In genomic region chr19:46878613-46879375, GRCh38 we compare ENCODE assay signal across 12 cellular contexts. TPM values are rescaled to one million over a fixed set of nuclear protein-coding genes. Genes with fewer than 3 reads are reported as not detected.
DNase-seq lines count a peak whose midpoint lies in the region; ATAC-seq and TF ChIP-seq lines count a peak whose summit lies in the region.
"Had no signal": no experiment of that assay in that cellular context is flagged by ENCODE, and none has a peak within 500 bp of the region (broad histone marks: within the 10 kb centered on the region; RNA-seq: fewer than 3 reads in every experiment).

No MANE protein-coding gene starts in this region.

- peaks cover 8 to 14% of the 10 kb centered on the region in 2 donors for H3K4me1 Mint-ChIP-seq in immature natural killer cell
- H3K4me1 Mint-ChIP-seq in activated naive CD4-positive, alpha-beta T cell treated with anti-CD3 and anti-CD28 coated beads for 36 hours (ENCODE audit: low read depth): peaks cover 2% of the 10 kb centered on the region

- no peaks in the 10 kb centered on the region for H3K9me3 Mint-ChIP-seq in immature natural killer cell
- no peaks in the 10 kb centered on the region for H3K9me3 Mint-ChIP-seq in activated naive CD4-positive, alpha-beta T cell treated with anti-CD3 and anti-CD28 coated beads for 36 hours

- no peak overlapping the region for H2AFZ ChIP-seq in MM.1S (ENCODE audit: low read length)

- CTCF ChIA-PET in activated naive CD4-positive, alpha-beta T cell treated with anti-CD3 and anti-CD28 coated beads for 36 hours (lab: Charles Lee): no interaction called here

- no peaks in the 10 kb centered on the region for H3K4me1 ChIP-seq in MM.1S (ENCODE audit: low read length)

- H4K20me1 ChIP-seq in MM.1S (ENCODE audit: insufficient read depth, low read length): no peaks in the 10 kb centered on the region

- H3K9me3 ChIP-seq in MM.1S (replicated peaks; ENCODE audit: insufficient read depth, low read length): no peaks in the 10 kb centered on the region
- H3K9me3 ChIP-seq: Caco-2 had no signal

- no peak overlapping the region for H3K4me2 ChIP-seq in MM.1S (ENCODE audit: low read depth, low read length)

- H3F3A ChIP-seq in MM.1S (ENCODE audit: insufficient read depth, low read length): no peaks in the 10 kb centered on the region

- no peak overlapping the region for H3K9ac ChIP-seq in MM.1S (ENCODE audit: low read length)

- ATAC-seq in GM19035 (IDR thresholded peaks at IDR 0.05; ENCODE audit: unreplicated experiment): no peak

- TF ChIP-seq CTCF in HFF-Myc (IDR thresholded peaks at IDR 0.05; ENCODE audit: low read depth, low read length, missing control alignments) (no peak), kidney epithelial cell (IDR thresholded peaks at IDR 0.05; ENCODE audit: insufficient read depth, low read length, poor library complexity, severe bottlenecking) (no peak), MM.1S (IDR thresholded peaks at IDR 0.05; ENCODE audit: low read length) (no peak)

- no peak overlapping the region for H3K4me3 Mint-ChIP-seq in immature natural killer cell
- H3K4me3 Mint-ChIP-seq in activated naive CD4-positive, alpha-beta T cell treated with anti-CD3 and anti-CD28 coated beads for 36 hours: no peak overlapping the region

- H3K27ac Mint-ChIP-seq in immature natural killer cell: no peak overlapping the region
- H3K27ac Mint-ChIP-seq in activated naive CD4-positive, alpha-beta T cell treated with anti-CD3 and anti-CD28 coated beads for 36 hours: no peak overlapping the region

- H3K4me3 ChIP-seq in HFF-Myc (replicated peaks; ENCODE audit: low read depth, low read length) (no peak overlapping the region), kidney epithelial cell (ENCODE audit: low read depth, low read length) (no peak overlapping the region), MM.1S (ENCODE audit: low read length) (no peak overlapping the region)

- intact Hi-C loops in activated naive CD4-positive, alpha-beta T cell treated with anti-CD3 and anti-CD28 coated beads for 36 hours (cut with micrococcal nuclease): no loop called here

- no peaks in the 10 kb centered on the region for H3K9me2 ChIP-seq in MM.1S (replicated peaks; ENCODE audit: insufficient read depth, low read length)

- peak; percentile 43 for DNase-seq in AG20443 (ENCODE audit: low spot score)
- peak; percentile 48 for DNase-seq in HFF-Myc (ENCODE audit: extremely low read depth, low read depth)
- DNase-seq in amniotic epithelial cell (ENCODE audit: low read depth): peak; percentile 87
- DNase-seq in kidney epithelial cell (ENCODE audit: low read depth): peak; percentile 74
- DNase-seq in immature natural killer cell: no peak
- no peak for DNase-seq in MM.1S
- DNase-seq in activated naive CD4-positive, alpha-beta T cell treated with anti-CD3 and anti-CD28 coated beads for 36 hours: no peak
- DNase-seq: amygdala, Caco-2, foreskin melanocyte had no signal

- H3K27me3 ChIP-seq in kidney epithelial cell (ENCODE audit: control insufficient read depth, insufficient read depth, low read length) (no peaks in the 10 kb centered on the region), MM.1S (replicated peaks; ENCODE audit: insufficient read depth, low read length) (no peaks in the 10 kb centered on the region)

- H3K79me2 ChIP-seq in MM.1S (ENCODE audit: low read length): no peaks in the 10 kb centered on the region

- H3K27ac ChIP-seq in MM.1S (ENCODE audit: low read length): no peak overlapping the region
- H3K27ac ChIP-seq: VCaP had no signal

- H3K36me3 ChIP-seq in kidney epithelial cell (ENCODE audit: control insufficient read depth, insufficient read depth, low read length) (no peaks in the 10 kb centered on the region), MM.1S (replicated peaks; ENCODE audit: insufficient read depth, low read length) (no peaks in the 10 kb centered on the region)

- H3K36me3 Mint-ChIP-seq in immature natural killer cell: no peaks in the 10 kb centered on the region
- peaks cover 2% of the 10 kb centered on the region for H3K36me3 Mint-ChIP-seq in activated naive CD4-positive, alpha-beta T cell treated with anti-CD3 and anti-CD28 coated beads for 36 hours (ENCODE audit: low read depth)

- no peaks in the 10 kb centered on the region for H3K27me3 Mint-ChIP-seq in immature natural killer cell (ENCODE audit: low read depth in 3 of 3)
- no peaks in the 10 kb centered on the region for H3K27me3 Mint-ChIP-seq in activated naive CD4-positive, alpha-beta T cell treated with anti-CD3 and anti-CD28 coated beads for 36 hours (ENCODE audit: low read depth)

RNA-seq across cellular contexts. Expression of gene ARHGAP35, which starts 18.0 kb away (rescaled TPM):
- 30.9 and 31.6 TPM in 2 replicates for total RNA-seq in kidney epithelial cell
- polyA plus RNA-seq in immature natural killer cell: 1 to 10 TPM; 1.5 to 6.9 (median 2.7) TPM
- total RNA-seq in activated naive CD4-positive, alpha-beta T cell treated with anti-CD3 and anti-CD28 coated beads for 36 hours: 1 to 10 TPM; 8.9 TPM

RNA-seq across cellular contexts. Expression of gene AP2S1, which starts 28.1 kb away (rescaled TPM):
- 157 and 198 TPM in 2 replicates for total RNA-seq in kidney epithelial cell
- polyA plus RNA-seq in immature natural killer cell: 100 to 1,000 TPM in 1 of 3 donors, 10 to 100 TPM in 2; 86.8 to 116 (median 90.3) TPM
- total RNA-seq in activated naive CD4-positive, alpha-beta T cell treated with anti-CD3 and anti-CD28 coated beads for 36 hours: 100 to 1,000 TPM; 112 to 118 TPM

Comparison
In these comparisons a context has a peak if more than half of its experiments do, and no peak if none do; other contexts are left out.
1. DNase-seq: peak in AG20443 (single experiment), HFF-Myc (single experiment), amniotic epithelial cell (single experiment) and kidney epithelial cell (single experiment); none in immature natural killer cell (0 of 3), MM.1S (single experiment) and activated naive CD4-positive, alpha-beta T cell treated with anti-CD3 and anti-CD28 coated beads for 36 hours (single experiment).